Comparison of ENCODE assay signal across 8 cellular contexts in the genomic region with DNA sequence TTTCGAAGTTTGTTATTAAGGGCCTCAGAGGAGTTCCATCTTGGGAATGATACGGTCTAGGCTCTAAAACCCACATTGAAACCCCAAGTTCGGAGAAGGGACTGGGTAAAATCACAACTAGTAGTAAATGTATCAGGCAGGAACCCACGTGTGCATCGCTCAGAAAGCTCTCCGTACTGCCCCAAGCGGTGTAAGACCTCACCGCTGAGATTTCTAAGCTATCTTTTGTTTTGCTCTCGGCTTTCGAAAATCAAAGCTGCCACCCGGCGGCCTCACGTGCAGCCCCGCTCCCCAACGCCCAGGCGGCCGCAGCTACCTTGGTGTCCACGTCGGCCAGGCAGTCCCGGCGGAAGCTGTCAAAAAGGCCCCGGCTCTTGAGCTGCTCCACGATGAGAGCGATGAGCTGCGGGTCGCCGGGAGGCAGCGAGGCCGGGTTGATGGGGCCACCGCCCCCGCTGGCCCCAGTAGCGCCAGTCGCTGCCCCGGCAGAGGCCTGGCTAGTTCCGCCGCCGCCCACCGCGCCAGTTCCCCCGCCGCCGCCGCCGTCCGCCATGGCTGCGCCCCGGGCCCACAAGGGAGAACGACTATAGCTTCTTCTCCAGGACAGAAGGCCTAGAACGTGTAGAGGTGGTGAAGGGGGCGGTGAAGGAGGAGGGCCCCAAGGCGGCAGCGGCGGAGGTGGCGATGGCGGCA. TPM values are rescaled to one million over a fixed set of nuclear protein-coding genes. Genes with fewer than 3 reads are reported as not detected.
DNase-seq lines count a peak whose midpoint lies in the region; ATAC-seq, FAIRE-seq and TF ChIP-seq lines count a peak whose summit lies in the region.

No MANE protein-coding gene starts in this region.

- TF ChIP-seq CTCF in fibroblast of lung (conservative IDR thresholded peaks at IDR 0.05 in 1 of 2, IDR thresholded peaks at IDR 0.05 in 1 of 2; ENCODE audit: low read depth in 1 of 2, low read length in 2 of 2): peak; percentile 82 to 83

- H3K27me3 ChIP-seq in HUES64 (ENCODE audit: insufficient read depth, low read length) (no peaks in the 10 kb centered on the region), fibroblast of lung (ENCODE audit: control insufficient read depth, insufficient read depth, low read length) (no peaks in the 10 kb centered on the region)

- H2AFZ ChIP-seq in fibroblast of lung (ENCODE audit: low read length): no peak overlapping the region

- H3K4me1 ChIP-seq in HUES64 (ENCODE audit: insufficient read depth, low read length) (peaks cover 23% of the 10 kb centered on the region), fibroblast of lung (ENCODE audit: control insufficient read depth, extremely low read depth, insufficient read depth, low read length) (no peaks in the 10 kb centered on the region)

- peak; percentile 66 for ATAC-seq in GM21515 (IDR thresholded peaks at IDR 0.05; ENCODE audit: unreplicated experiment)
- peak; percentile 65 to 71 for ATAC-seq in natural killer cell treated with Interleukin-12 subunit alpha and Interleukin-12 subunit beta and Interleukin-15 and Interleukin-18, amount 100 ng/mL, for 72 hours

- H3K36me3 Mint-ChIP-seq in activated T-helper 1 cell treated with anti-CD3 and anti-CD28 coated beads, Interleukin-12 subunit alpha, Interleukin-12 subunit beta, Interleukin-2, Interleukin-4 antibody, amounts not matched to agents 30 ng/mL and 10 ng/mL and 1 ng/mL, durations not matched to agents 14 hours and 24 hours and 36 hours (ENCODE audit: low read depth): peaks cover 10% of the 10 kb centered on the region
- peaks cover 5% of the 10 kb centered on the region for H3K36me3 Mint-ChIP-seq in natural killer cell treated with Interleukin-12 subunit alpha and Interleukin-12 subunit beta and Interleukin-15 and Interleukin-18, amount 100 ng/mL, for 72 hours

- intact Hi-C loops in activated T-helper 1 cell treated with anti-CD3 and anti-CD28 coated beads, Interleukin-12 subunit alpha, Interleukin-12 subunit beta, Interleukin-2, Interleukin-4 antibody, amounts not matched to agents 30 ng/mL and 10 ng/mL and 1 ng/mL, durations not matched to agents 14 hours and 24 hours and 36 hours (cut with micrococcal nuclease): loop anchor here (1.0 to 5.0 kb wide), 11 partner anchors 272 to 1861 kb away; partner anchors contain the start of genes ATP6V0E1, BNIP1, CPEB4 and FBXW11

- H3K4me2 ChIP-seq in fibroblast of lung (ENCODE audit: extremely low read depth, insufficient read depth, low read length): peak overlapping the region; percentile 96

- peaks cover 44% of the 10 kb centered on the region for H3K79me2 ChIP-seq in fibroblast of lung (ENCODE audit: control insufficient read depth, insufficient read depth, low read length)

- H3K9me3 Mint-ChIP-seq in activated T-helper 1 cell treated with anti-CD3 and anti-CD28 coated beads, Interleukin-12 subunit alpha, Interleukin-12 subunit beta, Interleukin-2, Interleukin-4 antibody, amounts not matched to agents 30 ng/mL and 10 ng/mL and 1 ng/mL, durations not matched to agents 14 hours and 24 hours and 36 hours: no peaks in the 10 kb centered on the region
- H3K9me3 Mint-ChIP-seq in natural killer cell treated with Interleukin-12 subunit alpha and Interleukin-12 subunit beta and Interleukin-15 and Interleukin-18, amount 100 ng/mL, for 72 hours: no peaks in the 10 kb centered on the region

- peaks cover 2% of the 10 kb centered on the region for H4K20me1 ChIP-seq in fibroblast of lung (ENCODE audit: control insufficient read depth, extremely low read depth, insufficient read depth, low read length)

- peak overlapping the region; percentile 94 for H3K27ac ChIP-seq in HUES64 (ENCODE audit: low read depth, low read length)
- H3K27ac ChIP-seq in fibroblast of lung (ENCODE audit: insufficient read depth, low read length): peak overlapping the region; percentile 89

- H3K4me3 Mint-ChIP-seq in activated T-helper 1 cell treated with anti-CD3 and anti-CD28 coated beads, Interleukin-12 subunit alpha, Interleukin-12 subunit beta, Interleukin-2, Interleukin-4 antibody, amounts not matched to agents 30 ng/mL and 10 ng/mL and 1 ng/mL, durations not matched to agents 14 hours and 24 hours and 36 hours: peak overlapping the region; percentile 96
- H3K4me3 Mint-ChIP-seq in natural killer cell treated with Interleukin-12 subunit alpha and Interleukin-12 subunit beta and Interleukin-15 and Interleukin-18, amount 100 ng/mL, for 72 hours: peak overlapping the region; percentile 89

- no peaks in the 10 kb centered on the region for H3K27me3 Mint-ChIP-seq in activated T-helper 1 cell treated with anti-CD3 and anti-CD28 coated beads, Interleukin-12 subunit alpha, Interleukin-12 subunit beta, Interleukin-2, Interleukin-4 antibody, amounts not matched to agents 30 ng/mL and 10 ng/mL and 1 ng/mL, durations not matched to agents 14 hours and 24 hours and 36 hours (ENCODE audit: insufficient read depth)
- no peaks in the 10 kb centered on the region for H3K27me3 Mint-ChIP-seq in natural killer cell treated with Interleukin-12 subunit alpha and Interleukin-12 subunit beta and Interleukin-15 and Interleukin-18, amount 100 ng/mL, for 72 hours

- DNase-seq in DMS 273 (lab: John Stamatoyannopoulos, UW; ENCODE audit: unreplicated experiment): peak; percentile 87
- peak; percentile 67 for DNase-seq in RCC 7860 (ENCODE audit: low spot score)
- DNase-seq in activated T-helper 1 cell treated with anti-CD3 and anti-CD28 coated beads, Interleukin-12 subunit alpha, Interleukin-12 subunit beta, Interleukin-2, Interleukin-4 antibody, amounts not matched to agents 30 ng/mL and 10 ng/mL and 1 ng/mL, durations not matched to agents 14 hours and 24 hours and 36 hours (ENCODE audit: low spot score): peak; percentile 65
- DNase-seq in fibroblast of lung (ENCODE audit: low read depth in 2 of 2): peak; percentile 69 to 82
- DNase-seq in natural killer cell treated with Interleukin-12 subunit alpha and Interleukin-12 subunit beta and Interleukin-15 and Interleukin-18, amount 100 ng/mL, for 72 hours (ENCODE audit: low spot score): peak; percentile 75
- peak; percentile 75 for DNase-seq in stimulated activated naive CD4-positive, alpha-beta T cell treated with Interleukin-2 at 50 U/mL for 16 hours (lab: John Stamatoyannopoulos, UW)

- peaks cover 40% of the 10 kb centered on the region for H3K36me3 ChIP-seq in HUES64 (ENCODE audit: insufficient read depth, low read length)
- no peaks in the 10 kb centered on the region for H3K36me3 ChIP-seq in fibroblast of lung (ENCODE audit: control insufficient read depth, insufficient read depth, low read length)

- FAIRE-seq in RCC 7860 (lab: Jason Lieb, UNC): no peak

- no peaks in the 10 kb centered on the region for H3K9me3 ChIP-seq in HUES64 (ENCODE audit: insufficient read depth, low read depth, low read length)
- H3K9me3 ChIP-seq in fibroblast of lung (ENCODE audit: control insufficient read depth, insufficient read depth, low read depth, low read length): no peaks in the 10 kb centered on the region

- H3K4me1 Mint-ChIP-seq in activated T-helper 1 cell treated with anti-CD3 and anti-CD28 coated beads, Interleukin-12 subunit alpha, Interleukin-12 subunit beta, Interleukin-2, Interleukin-4 antibody, amounts not matched to agents 30 ng/mL and 10 ng/mL and 1 ng/mL, durations not matched to agents 14 hours and 24 hours and 36 hours (ENCODE audit: low read depth): peaks cover 37% of the 10 kb centered on the region
- H3K4me1 Mint-ChIP-seq in natural killer cell treated with Interleukin-12 subunit alpha and Interleukin-12 subunit beta and Interleukin-15 and Interleukin-18, amount 100 ng/mL, for 72 hours (ENCODE audit: low read depth in 2 of 2): peaks cover 30 to 40% of the 10 kb centered on the region in 2 donors

- peak overlapping the region; percentile 90 for H3K9ac ChIP-seq in HUES64 (ENCODE audit: low read depth, low read length)
- peak overlapping the region; percentile 94 for H3K9ac ChIP-seq in fibroblast of lung (ENCODE audit: insufficient read depth, low read length)

- H3K27ac Mint-ChIP-seq in activated T-helper 1 cell treated with anti-CD3 and anti-CD28 coated beads, Interleukin-12 subunit alpha, Interleukin-12 subunit beta, Interleukin-2, Interleukin-4 antibody, amounts not matched to agents 30 ng/mL and 10 ng/mL and 1 ng/mL, durations not matched to agents 14 hours and 24 hours and 36 hours: peak overlapping the region; percentile 88
- peak overlapping the region; percentile 68 to 93 for H3K27ac Mint-ChIP-seq in natural killer cell treated with Interleukin-12 subunit alpha and Interleukin-12 subunit beta and Interleukin-15 and Interleukin-18, amount 100 ng/mL, for 72 hours

- WGBS in HUES64: under 1% methylated on average over 55 of the region's 55 CpGs

- H3K4me3 ChIP-seq in HUES64 (ENCODE audit: low read length) (peak overlapping the region; percentile 91), fibroblast of lung (replicated peaks in 1 of 4; ENCODE audit: control extremely low read depth in 1 of 4, insufficient read depth in 1 of 4, low read depth in 3 of 4, low read length in 4 of 4) (peak overlapping the region; percentile 30 to 88 (median 70))

RNA-seq across cellular contexts. Expression of gene BOD1, which starts 0.4 kb away (rescaled TPM):
- 130 TPM for polyA plus RNA-seq in HUES64 (2013, experiment 1 of 2)
- polyA plus RNA-seq in HUES64 (2013, experiment 2 of 2): 133 TPM
- 27.3 and 29.9 TPM in 2 replicates for total RNA-seq in activated T-helper 1 cell treated with anti-CD3 and anti-CD28 coated beads, Interleukin-12 subunit alpha, Interleukin-12 subunit beta, Interleukin-2, Interleukin-4 antibody, amounts not matched to agents 30 ng/mL and 10 ng/mL and 1 ng/mL, durations not matched to agents 14 hours and 24 hours and 36 hours
- total RNA-seq in fibroblast of lung: 86.9 and 93.7 TPM in 2 replicates
- 60.7 and 69.1 TPM in 2 replicates for polyA plus RNA-seq in fibroblast of lung
- 49.6 and 56.7 TPM in 2 replicates for polyA plus RNA-seq in fibroblast of lung (2012)
- polyA minus RNA-seq in fibroblast of lung (ENCODE audit: low replicate concordance): 4.4 and 15.0 TPM in 2 replicates
- 10 to 100 TPM; 16.3 to 24.4 TPM for total RNA-seq in natural killer cell treated with Interleukin-12 subunit alpha and Interleukin-12 subunit beta and Interleukin-15 and Interleukin-18, amount 100 ng/mL, for 72 hours

Comparison
In these comparisons a context has a peak if more than half of its experiments do, and no peak if none do; other contexts are left out.
1. Peak in every context shown above with its lines: DNase-seq, ATAC-seq, H3K4me3 ChIP-seq and H3K27ac ChIP-seq.